In genomic region chr12:111353603-111354295, GRCh38 we compare ENCODE assay signal across 20 cellular contexts.
"Had no signal": no experiment of that assay in that cellular context is flagged by ENCODE, and none has a peak within 500 bp of the region (broad histone marks: within the 10 kb centered on the region; RNA-seq: fewer than 3 reads in every experiment).

No MANE protein-coding gene starts in this region.

- H3K4me3 ChIP-seq: cardiac muscle cell, esophagus squamous epithelium, left lung, prostate gland, transverse colon, vagina had no signal

- H3K27ac ChIP-seq: cardiac muscle cell, esophagus squamous epithelium, left lung, prostate gland, transverse colon, vagina, WERI-Rb-1 had no signal

- H3K27ac Mint-ChIP-seq: activated CD8-positive, alpha-beta T cell treated with anti-CD3 and anti-CD28 coated beads for 36 hours; activated naive CD8-positive, alpha-beta T cell treated with anti-CD3 and anti-CD28 coated beads for 36 hours; activated T-helper 17 cell treated with anti-CD3 and anti-CD28 coated beads, Interleukin-2, amount 50 U/mL, for 72 hours; dendritic cell treated with granulocyte-macrophage colony-stimulating factor and Interleukin-4, amounts not matched to agents 40 ng/mL and 50 ng/mL, for 4 days had no signal

- H3K4me1 ChIP-seq: esophagus squamous epithelium, left lung, prostate gland, transverse colon, vagina had no signal

- H3K27me3 ChIP-seq: cardiac muscle cell, left lung, transverse colon, vagina had no signal

- H3K9me3 ChIP-seq: prostate gland, transverse colon, vagina had no signal

- H3K9me3 Mint-ChIP-seq: activated T-helper 17 cell treated with anti-CD3 and anti-CD28 coated beads, Interleukin-2, amount 50 U/mL, for 72 hours had no signal

- H3K4me3 Mint-ChIP-seq: activated CD8-positive, alpha-beta T cell treated with anti-CD3 and anti-CD28 coated beads for 36 hours; activated naive CD8-positive, alpha-beta T cell treated with anti-CD3 and anti-CD28 coated beads for 36 hours; activated T-helper 17 cell treated with anti-CD3 and anti-CD28 coated beads, Interleukin-2, amount 50 U/mL, for 72 hours; dendritic cell treated with granulocyte-macrophage colony-stimulating factor and Interleukin-4, amounts not matched to agents 40 ng/mL and 50 ng/mL, for 4 days had no signal

- H3K36me3 ChIP-seq: cardiac muscle cell, esophagus squamous epithelium, left lung, prostate gland, transverse colon, vagina, WERI-Rb-1 had no signal

- ATAC-seq: activated CD8-positive, alpha-beta T cell treated with anti-CD3 and anti-CD28 coated beads for 36 hours; activated T-helper 17 cell treated with anti-CD3 and anti-CD28 coated beads, Interleukin-2, amount 50 U/mL, for 72 hours; left lung; right cardiac atrium; stimulated activated naive CD8-positive, alpha-beta T cell treated with anti-CD3 and anti-CD28 coated beads, Interleukin-15, Interleukin-2, amounts not matched to agents 100 U/mL and 50 U/mL, for 24 hours had no signal

- DNase-seq: activated CD4-positive, alpha-beta T cell treated with anti-CD3 and anti-CD28 coated beads for 4 hours; activated CD8-positive, alpha-beta T cell treated with anti-CD3 and anti-CD28 coated beads for 36 hours; activated naive CD4-positive, alpha-beta T cell; activated naive CD8-positive, alpha-beta T cell treated with anti-CD3 and anti-CD28 coated beads for 36 hours; activated T-cell treated with anti-CD3 and anti-CD28 coated beads, Interleukin-2, amount 50 U/mL, for 1 hour; amniotic stem cell; effector CD8-positive, alpha-beta T cell; esophagus squamous epithelium; kidney; left lung; right cardiac atrium; stimulated activated CD4-positive, alpha-beta T cell treated with anti-CD3 and anti-CD28 coated beads, Interleukin-2, amount 100 ng/mL, for 24 hours; stimulated activated naive CD8-positive, alpha-beta T cell treated with anti-CD3 and anti-CD28 coated beads, Interleukin-15, Interleukin-2, amounts not matched to agents 100 U/mL and 50 U/mL, for 24 hours; transverse colon; WERI-Rb-1 had no signal

- H3K36me3 Mint-ChIP-seq: activated naive CD8-positive, alpha-beta T cell treated with anti-CD3 and anti-CD28 coated beads for 36 hours had no signal

- H3K4me1 Mint-ChIP-seq: activated naive CD8-positive, alpha-beta T cell treated with anti-CD3 and anti-CD28 coated beads for 36 hours had no signal

- H3K27me3 Mint-ChIP-seq: activated CD8-positive, alpha-beta T cell treated with anti-CD3 and anti-CD28 coated beads for 36 hours had no signal
